Comparison of ENCODE assay signal across 1 cellular context in the genomic region with DNA sequence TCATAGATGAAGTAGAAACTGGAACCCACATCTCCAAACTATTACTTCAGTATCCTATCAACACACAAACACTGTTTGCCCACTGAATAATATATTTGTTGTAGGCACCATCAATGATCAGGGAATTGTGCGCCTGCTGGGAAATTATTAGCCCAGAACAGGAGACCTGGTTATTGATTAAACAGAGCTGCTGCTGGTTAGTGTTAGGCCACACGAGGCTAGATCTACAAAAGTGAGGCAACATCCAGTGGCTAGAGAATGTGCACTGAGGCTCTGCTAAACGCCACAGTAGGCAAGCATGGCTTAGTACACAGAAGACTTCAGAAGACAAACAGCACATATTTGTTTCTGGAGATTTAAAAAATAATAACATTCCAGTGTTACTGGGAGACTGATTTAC.
TF ChIP-seq lines count a peak whose summit lies in the region.

No MANE protein-coding gene starts in this region.

TF ChIP-seq in HepG2, 621 proteins besides CTCF, POLR2A, EP300 and RAD21 (continued from another document and continues in another):
- TF ChIP-seq, protein P1, sequence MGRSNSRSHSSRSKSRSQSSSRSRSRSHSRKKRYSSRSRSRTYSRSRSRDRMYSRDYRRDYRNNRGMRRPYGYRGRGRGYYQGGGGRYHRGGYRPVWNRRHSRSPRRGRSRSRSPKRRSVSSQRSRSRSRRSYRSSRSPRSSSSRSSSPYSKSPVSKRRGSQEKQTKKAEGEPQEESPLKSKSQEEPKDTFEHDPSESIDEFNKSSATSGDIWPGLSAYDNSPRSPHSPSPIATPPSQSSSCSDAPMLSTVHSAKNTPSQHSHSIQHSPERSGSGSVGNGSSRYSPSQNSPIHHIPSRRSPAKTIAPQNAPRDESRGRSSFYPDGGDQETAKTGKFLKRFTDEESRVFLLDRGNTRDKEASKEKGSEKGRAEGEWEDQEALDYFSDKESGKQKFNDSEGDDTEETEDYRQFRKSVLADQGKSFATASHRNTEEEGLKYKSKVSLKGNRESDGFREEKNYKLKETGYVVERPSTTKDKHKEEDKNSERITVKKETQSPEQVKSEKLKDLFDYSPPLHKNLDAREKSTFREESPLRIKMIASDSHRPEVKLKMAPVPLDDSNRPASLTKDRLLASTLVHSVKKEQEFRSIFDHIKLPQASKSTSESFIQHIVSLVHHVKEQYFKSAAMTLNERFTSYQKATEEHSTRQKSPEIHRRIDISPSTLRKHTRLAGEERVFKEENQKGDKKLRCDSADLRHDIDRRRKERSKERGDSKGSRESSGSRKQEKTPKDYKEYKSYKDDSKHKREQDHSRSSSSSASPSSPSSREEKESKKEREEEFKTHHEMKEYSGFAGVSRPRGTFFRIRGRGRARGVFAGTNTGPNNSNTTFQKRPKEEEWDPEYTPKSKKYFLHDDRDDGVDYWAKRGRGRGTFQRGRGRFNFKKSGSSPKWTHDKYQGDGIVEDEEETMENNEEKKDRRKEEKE (IDR thresholded peaks at IDR 0.05) = no peak
- 0 out of 2 replicates have a peak, but pooled peaks have one; percentile 50 for TF ChIP-seq BHLHE40 (IDR thresholded peaks at IDR 0.05; ENCODE audit: low read length)
- TF ChIP-seq IKZF1 (IDR thresholded peaks at IDR 0.05) = no peak
- no peak for TF ChIP-seq TBL1XR1 (IDR thresholded peaks at IDR 0.05; ENCODE audit: borderline replicate concordance, low read length, partially characterized antibody)
- TF ChIP-seq HOXD1 (CRISPR knock-in tag; IDR thresholded peaks at IDR 0.05) = no peak
- TF ChIP-seq MEIS2 (CRISPR knock-in tag; IDR thresholded peaks at IDR 0.05) = no peak
- no peak for TF ChIP-seq ZNF629 (CRISPR knock-in tag; conservative IDR thresholded peaks at IDR 0.05)
- TF ChIP-seq KDM3A (CRISPR knock-in tag; IDR thresholded peaks at IDR 0.05; ENCODE audit: low read depth) = no peak
- TF ChIP-seq GTF3A (CRISPR knock-in tag; conservative IDR thresholded peaks at IDR 0.05) = no peak
- no peak for TF ChIP-seq JDP2 (CRISPR knock-in tag; IDR thresholded peaks at IDR 0.05; ENCODE audit: borderline replicate concordance)
- TF ChIP-seq, protein P2, sequence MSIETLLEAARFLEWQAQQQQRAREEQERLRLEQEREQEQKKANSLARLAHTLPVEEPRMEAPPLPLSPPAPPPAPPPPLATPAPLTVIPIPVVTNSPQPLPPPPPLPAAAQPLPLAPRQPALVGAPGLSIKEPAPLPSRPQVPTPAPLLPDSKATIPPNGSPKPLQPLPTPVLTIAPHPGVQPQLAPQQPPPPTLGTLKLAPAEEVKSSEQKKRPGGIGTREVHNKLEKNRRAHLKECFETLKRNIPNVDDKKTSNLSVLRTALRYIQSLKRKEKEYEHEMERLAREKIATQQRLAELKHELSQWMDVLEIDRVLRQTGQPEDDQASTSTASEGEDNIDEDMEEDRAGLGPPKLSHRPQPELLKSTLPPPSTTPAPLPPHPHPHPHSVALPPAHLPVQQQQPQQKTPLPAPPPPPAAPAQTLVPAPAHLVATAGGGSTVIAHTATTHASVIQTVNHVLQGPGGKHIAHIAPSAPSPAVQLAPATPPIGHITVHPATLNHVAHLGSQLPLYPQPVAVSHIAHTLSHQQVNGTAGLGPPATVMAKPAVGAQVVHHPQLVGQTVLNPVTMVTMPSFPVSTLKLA (IDR thresholded peaks at IDR 0.05) = peak; percentile 27; the same call in 1 of the 2 replicates
- TF ChIP-seq HMG20B (CRISPR knock-in tag; conservative IDR thresholded peaks at IDR 0.05) = peak; percentile 16; the same call in 1 of the 2 replicates
- TF ChIP-seq ZNF777 (CRISPR knock-in tag; IDR thresholded peaks at IDR 0.05) = no peak
- no peak for TF ChIP-seq ZSCAN29 (CRISPR knock-in tag; conservative IDR thresholded peaks at IDR 0.05)
- TF ChIP-seq, protein P3, sequence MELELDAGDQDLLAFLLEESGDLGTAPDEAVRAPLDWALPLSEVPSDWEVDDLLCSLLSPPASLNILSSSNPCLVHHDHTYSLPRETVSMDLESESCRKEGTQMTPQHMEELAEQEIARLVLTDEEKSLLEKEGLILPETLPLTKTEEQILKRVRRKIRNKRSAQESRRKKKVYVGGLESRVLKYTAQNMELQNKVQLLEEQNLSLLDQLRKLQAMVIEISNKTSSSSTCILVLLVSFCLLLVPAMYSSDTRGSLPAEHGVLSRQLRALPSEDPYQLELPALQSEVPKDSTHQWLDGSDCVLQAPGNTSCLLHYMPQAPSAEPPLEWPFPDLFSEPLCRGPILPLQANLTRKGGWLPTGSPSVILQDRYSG (CRISPR knock-in tag; IDR thresholded peaks at IDR 0.05) = no peak
- TF ChIP-seq, protein P4, sequence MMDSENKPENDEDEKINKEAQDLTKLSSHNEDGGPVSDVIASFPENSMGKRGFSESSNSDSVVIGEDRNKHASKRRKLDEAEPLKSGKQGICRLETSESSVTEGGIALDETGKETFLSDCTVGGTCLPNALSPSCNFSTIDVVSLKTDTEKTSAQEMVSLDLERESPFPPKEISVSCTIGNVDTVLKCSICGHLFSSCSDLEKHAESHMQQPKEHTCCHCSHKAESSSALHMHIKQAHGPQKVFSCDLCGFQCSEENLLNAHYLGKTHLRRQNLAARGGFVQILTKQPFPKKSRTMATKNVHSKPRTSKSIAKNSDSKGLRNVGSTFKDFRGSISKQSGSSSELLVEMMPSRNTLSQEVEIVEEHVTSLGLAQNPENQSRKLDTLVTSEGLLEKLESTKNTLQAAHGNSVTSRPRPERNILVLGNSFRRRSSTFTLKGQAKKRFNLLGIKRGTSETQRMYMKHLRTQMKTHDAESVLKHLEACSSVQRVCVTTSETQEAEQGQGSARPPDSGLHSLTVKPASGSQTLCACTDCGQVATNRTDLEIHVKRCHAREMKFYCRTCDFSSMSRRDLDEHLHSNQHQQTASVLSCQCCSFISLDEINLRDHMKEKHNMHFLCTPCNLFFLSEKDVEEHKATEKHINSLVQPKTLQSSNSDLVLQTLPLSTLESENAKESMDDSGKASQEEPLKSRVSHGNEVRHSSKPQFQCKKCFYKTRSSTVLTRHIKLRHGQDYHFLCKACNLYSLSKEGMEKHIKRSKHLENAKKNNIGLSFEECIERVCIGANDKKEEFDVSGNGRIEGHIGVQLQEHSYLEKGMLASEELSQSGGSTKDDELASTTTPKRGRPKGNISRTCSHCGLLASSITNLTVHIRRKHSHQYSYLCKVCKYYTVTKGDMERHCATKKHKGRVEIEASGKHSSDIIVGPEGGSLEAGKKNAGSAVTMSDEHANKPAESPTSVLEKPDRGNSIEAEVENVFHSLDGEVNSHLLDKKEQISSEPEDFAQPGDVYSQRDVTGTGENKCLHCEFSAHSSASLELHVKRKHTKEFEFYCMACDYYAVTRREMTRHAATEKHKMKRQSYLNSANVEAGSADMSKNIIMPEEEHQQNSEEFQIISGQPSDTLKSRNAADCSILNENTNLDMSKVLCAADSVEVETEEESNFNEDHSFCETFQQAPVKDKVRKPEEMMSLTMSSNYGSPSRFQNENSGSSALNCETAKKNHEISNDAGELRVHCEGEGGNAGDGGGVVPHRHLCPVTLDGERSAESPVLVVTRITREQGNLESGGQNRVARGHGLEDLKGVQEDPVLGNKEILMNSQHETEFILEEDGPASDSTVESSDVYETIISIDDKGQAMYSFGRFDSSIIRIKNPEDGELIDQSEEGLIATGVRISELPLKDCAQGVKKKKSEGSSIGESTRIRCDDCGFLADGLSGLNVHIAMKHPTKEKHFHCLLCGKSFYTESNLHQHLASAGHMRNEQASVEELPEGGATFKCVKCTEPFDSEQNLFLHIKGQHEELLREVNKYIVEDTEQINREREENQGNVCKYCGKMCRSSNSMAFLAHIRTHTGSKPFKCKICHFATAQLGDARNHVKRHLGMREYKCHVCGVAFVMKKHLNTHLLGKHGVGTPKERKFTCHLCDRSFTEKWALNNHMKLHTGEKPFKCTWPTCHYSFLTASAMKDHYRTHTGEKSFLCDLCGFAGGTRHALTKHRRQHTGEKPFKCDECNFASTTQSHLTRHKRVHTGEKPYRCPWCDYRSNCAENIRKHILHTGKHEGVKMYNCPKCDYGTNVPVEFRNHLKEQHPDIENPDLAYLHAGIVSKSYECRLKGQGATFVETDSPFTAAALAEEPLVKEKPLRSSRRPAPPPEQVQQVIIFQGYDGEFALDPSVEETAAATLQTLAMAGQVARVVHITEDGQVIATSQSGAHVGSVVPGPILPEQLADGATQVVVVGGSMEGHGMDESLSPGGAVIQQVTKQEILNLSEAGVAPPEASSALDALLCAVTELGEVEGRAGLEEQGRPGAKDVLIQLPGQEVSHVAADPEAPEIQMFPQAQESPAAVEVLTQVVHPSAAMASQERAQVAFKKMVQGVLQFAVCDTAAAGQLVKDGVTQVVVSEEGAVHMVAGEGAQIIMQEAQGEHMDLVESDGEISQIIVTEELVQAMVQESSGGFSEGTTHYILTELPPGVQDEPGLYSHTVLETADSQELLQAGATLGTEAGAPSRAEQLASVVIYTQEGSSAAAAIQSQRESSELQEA (CRISPR knock-in tag; IDR thresholded peaks at IDR 0.05; ENCODE audit: not compliant biosample characterization) = no peak
- no peak for TF ChIP-seq PHF20 (CRISPR knock-in tag; IDR thresholded peaks at IDR 0.05)
- no peak for TF ChIP-seq CHCHD3 (CRISPR knock-in tag; IDR thresholded peaks at IDR 0.05)
- TF ChIP-seq, protein P5, sequence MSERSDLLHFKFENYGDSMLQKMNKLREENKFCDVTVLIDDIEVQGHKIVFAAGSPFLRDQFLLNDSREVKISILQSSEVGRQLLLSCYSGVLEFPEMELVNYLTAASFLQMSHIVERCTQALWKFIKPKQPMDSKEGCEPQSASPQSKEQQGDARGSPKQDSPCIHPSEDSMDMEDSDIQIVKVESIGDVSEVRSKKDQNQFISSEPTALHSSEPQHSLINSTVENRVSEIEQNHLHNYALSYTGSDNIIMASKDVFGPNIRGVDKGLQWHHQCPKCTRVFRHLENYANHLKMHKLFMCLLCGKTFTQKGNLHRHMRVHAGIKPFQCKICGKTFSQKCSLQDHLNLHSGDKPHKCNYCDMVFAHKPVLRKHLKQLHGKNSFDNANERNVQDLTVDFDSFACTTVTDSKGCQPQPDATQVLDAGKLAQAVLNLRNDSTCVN (CRISPR knock-in tag; IDR thresholded peaks at IDR 0.05; ENCODE audit: borderline replicate concordance) = no peak
- no peak for TF ChIP-seq ZFP36L1 (CRISPR knock-in tag; IDR thresholded peaks at IDR 0.05)
- TF ChIP-seq, protein P6, sequence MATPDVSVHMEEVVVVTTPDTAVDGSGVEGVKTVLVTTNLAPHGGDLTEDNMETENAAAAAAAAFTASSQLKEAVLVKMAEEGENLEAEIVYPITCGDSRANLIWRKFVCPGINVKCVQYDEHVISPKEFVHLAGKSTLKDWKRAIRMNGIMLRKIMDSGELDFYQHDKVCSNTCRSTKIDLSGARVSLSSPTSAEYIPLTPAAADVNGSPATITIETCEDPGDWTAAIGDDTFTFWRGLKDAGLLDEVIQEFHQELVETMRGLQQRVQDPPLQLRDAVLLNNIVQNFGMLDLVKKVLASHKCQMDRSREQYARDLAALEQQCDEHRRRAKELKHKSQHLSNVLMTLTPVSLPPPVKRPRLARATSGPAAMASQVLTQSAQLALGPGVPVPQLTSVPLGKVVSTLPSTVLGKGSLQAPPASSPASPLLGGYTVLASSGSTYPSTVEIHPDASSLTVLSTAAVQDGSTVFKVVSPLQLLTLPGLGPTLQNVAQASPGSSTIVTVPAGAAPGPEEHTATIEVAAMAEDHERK (CRISPR knock-in tag; IDR thresholded peaks at IDR 0.05; ENCODE audit: low read depth) = no peak
- no peak for TF ChIP-seq ZNF136 (CRISPR knock-in tag; IDR thresholded peaks at IDR 0.05; ENCODE audit: low read depth)
- no peak for TF ChIP-seq KLF13 (CRISPR knock-in tag; IDR thresholded peaks at IDR 0.05)
- TF ChIP-seq, protein P7, sequence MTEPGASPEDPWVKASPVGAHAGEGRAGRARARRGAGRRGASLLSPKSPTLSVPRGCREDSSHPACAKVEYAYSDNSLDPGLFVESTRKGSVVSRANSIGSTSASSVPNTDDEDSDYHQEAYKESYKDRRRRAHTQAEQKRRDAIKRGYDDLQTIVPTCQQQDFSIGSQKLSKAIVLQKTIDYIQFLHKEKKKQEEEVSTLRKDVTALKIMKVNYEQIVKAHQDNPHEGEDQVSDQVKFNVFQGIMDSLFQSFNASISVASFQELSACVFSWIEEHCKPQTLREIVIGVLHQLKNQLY (CRISPR knock-in tag; IDR thresholded peaks at IDR 0.05) = peak; percentile 24; the same call in 1 of the 2 replicates
- no peak for TF ChIP-seq ZBTB1 (CRISPR knock-in tag; IDR thresholded peaks at IDR 0.05; ENCODE audit: borderline replicate concordance)
- TF ChIP-seq ZNF619 (CRISPR knock-in tag; IDR thresholded peaks at IDR 0.05) = no peak
- 0 out of 2 replicates have a peak, but pooled peaks have one; percentile 22 for TF ChIP-seq PPARG (CRISPR knock-in tag; conservative IDR thresholded peaks at IDR 0.05)
- TF ChIP-seq, protein P8, sequence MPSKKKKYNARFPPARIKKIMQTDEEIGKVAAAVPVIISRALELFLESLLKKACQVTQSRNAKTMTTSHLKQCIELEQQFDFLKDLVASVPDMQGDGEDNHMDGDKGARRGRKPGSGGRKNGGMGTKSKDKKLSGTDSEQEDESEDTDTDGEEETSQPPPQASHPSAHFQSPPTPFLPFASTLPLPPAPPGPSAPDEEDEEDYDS (CRISPR knock-in tag; IDR thresholded peaks at IDR 0.05) = peak; percentile 71; the same call in 1 of the 2 replicates
- no peak for TF ChIP-seq NR2F1 (CRISPR knock-in tag; IDR thresholded peaks at IDR 0.05)
- no peak for TF ChIP-seq SNAI1 (CRISPR knock-in tag; IDR thresholded peaks at IDR 0.05; ENCODE audit: borderline replicate concordance)
- TF ChIP-seq MAFG (CRISPR knock-in tag; IDR thresholded peaks at IDR 0.05) = no peak
- TF ChIP-seq, protein P9, sequence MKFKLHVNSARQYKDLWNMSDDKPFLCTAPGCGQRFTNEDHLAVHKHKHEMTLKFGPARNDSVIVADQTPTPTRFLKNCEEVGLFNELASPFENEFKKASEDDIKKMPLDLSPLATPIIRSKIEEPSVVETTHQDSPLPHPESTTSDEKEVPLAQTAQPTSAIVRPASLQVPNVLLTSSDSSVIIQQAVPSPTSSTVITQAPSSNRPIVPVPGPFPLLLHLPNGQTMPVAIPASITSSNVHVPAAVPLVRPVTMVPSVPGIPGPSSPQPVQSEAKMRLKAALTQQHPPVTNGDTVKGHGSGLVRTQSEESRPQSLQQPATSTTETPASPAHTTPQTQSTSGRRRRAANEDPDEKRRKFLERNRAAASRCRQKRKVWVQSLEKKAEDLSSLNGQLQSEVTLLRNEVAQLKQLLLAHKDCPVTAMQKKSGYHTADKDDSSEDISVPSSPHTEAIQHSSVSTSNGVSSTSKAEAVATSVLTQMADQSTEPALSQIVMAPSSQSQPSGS (CRISPR knock-in tag; IDR thresholded peaks at IDR 0.05) = peak; percentile 33; the same call in 1 of the 2 replicates
- TF ChIP-seq KLF15 (CRISPR knock-in tag; IDR thresholded peaks at IDR 0.05; ENCODE audit: borderline replicate concordance) = no peak
